In the genomic region with DNA sequence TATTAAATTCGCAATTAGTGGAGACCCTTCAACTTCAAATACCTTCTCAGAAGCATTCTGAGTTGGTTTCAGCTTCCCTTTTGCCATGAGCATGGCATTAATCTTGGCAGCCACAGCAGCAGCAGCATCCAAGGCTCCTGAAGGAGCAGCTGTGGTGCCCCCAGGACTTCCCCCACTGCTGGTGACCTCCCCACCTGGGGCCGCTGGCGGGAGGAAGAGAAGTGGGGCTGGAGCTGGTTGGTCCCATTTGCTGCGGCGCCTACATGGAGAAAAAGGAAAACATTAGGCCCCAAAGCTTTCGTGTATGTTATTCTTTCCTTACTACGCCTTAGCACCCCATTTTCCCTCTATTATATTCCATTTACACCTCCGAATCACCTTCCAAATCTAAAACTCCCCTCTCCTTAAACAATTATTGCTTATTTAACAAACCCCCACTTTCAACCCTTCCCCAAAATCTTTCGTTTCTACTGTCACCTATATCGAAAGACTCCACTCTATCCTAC, we compare ENCODE assay signal across 8 cellular contexts. TPM values are rescaled to one million over a fixed set of nuclear protein-coding genes. Genes with fewer than 3 reads are reported as not detected.
DNase-seq lines count a peak whose midpoint lies in the region; ATAC-seq and TF ChIP-seq lines count a peak whose summit lies in the region.

No MANE protein-coding gene starts in this region.

- TF ChIP-seq CTCF in upper lobe of left lung (IDR thresholded peaks at IDR 0.05): no peak

- peaks cover 42 to 54% (median 48%) of the 10 kb centered on the region in 4 donors for H3K4me1 ChIP-seq in upper lobe of left lung

- H3K27me3 Mint-ChIP-seq in T-helper 17 cell: no peaks in the 10 kb centered on the region

- H3K4me3 Mint-ChIP-seq in T-helper 17 cell: no peak overlapping the region

- H3K36me3 Mint-ChIP-seq in T-helper 17 cell (ENCODE audit: low read depth): no peaks in the 10 kb centered on the region

- ATAC-seq in upper lobe of left lung (ENCODE audit: low FRiP score in 2 of 2) (no peak), T-helper 17 cell (no peak), HG03175 (IDR thresholded peaks at IDR 0.05; ENCODE audit: unreplicated experiment) (no peak)

- H3K27ac ChIP-seq in adipose tissue (ENCODE audit: low read depth, low read length): peak overlapping the region; percentile 95
- H3K27ac ChIP-seq in upper lobe of left lung: peak overlapping the region; percentile 90 to 94 (median 92)

- WGBS in adipose tissue, 3 donors: 4 to 8% (median 8%) methylated on average over 10 of the region's 10 CpGs
- WGBS in upper lobe of left lung, 2 donors: 2 to 4% methylated on average over 10 of the region's 10 CpGs

- peak; percentile 57 for DNase-seq in activated CD8-positive, alpha-beta memory T cell treated with anti-CD3 and anti-CD28 coated beads, Interleukin-2, amount 50 U/mL, for 48 hours
- DNase-seq in activated CD8-positive, alpha-beta memory T cell treated with anti-CD3 and anti-CD28 coated beads for 24 hours: no peak
- peak; percentile 31 for DNase-seq in left kidney (ENCODE audit: low read depth, low spot score)
- peak in 1 of 2 donors; percentile 35 for DNase-seq in upper lobe of left lung
- no peak for DNase-seq in HuH-7 (ENCODE audit: low spot score)
- no peak for DNase-seq in T-helper 17 cell

- peaks cover 6 to 43% (median 35%) of the 10 kb centered on the region in 4 donors for H3K36me3 ChIP-seq in upper lobe of left lung

- no peak for TF ChIP-seq POLR2A in upper lobe of left lung (IDR thresholded peaks at IDR 0.05)

- no peaks in the 10 kb centered on the region for H3K9me3 ChIP-seq in upper lobe of left lung
- no peaks in the 10 kb centered on the region for H3K9me3 ChIP-seq in T-helper 17 cell (ENCODE audit: control insufficient read depth, low read length, poor library complexity, severe bottlenecking)

- no peak overlapping the region for H3K27ac Mint-ChIP-seq in T-helper 17 cell

- peak overlapping the region; percentile 50 to 89 (median 74) for H3K4me3 ChIP-seq in upper lobe of left lung

- H3K27me3 ChIP-seq in upper lobe of left lung: no peaks in the 10 kb centered on the region

- no peak for TF ChIP-seq EP300 in upper lobe of left lung (IDR thresholded peaks at IDR 0.05)

- peaks cover 16% of the 10 kb centered on the region for H3K4me1 Mint-ChIP-seq in T-helper 17 cell

RNA-seq across cellular contexts. Expression of gene KHDC4, which starts 0.6 kb away (rescaled TPM):
- polyA plus RNA-seq in adipose tissue: 10 to 100 TPM; 14.9 to 16.6 (median 15.2) TPM
- total RNA-seq in upper lobe of left lung (100 to 1,000 TPM in 1 of 6 donors, 10 to 100 TPM in 5; 30.4 to 105 (median 37.6) TPM), T-helper 17 cell (10 to 100 TPM; 59.9 to 63.1 TPM)

RNA-seq across cellular contexts. Expression of gene RXFP4, which starts 7.8 kb away (rescaled TPM):
- polyA plus RNA-seq in adipose tissue: under 1 TPM in 1 of 3 donors, not detected in 2; 0.07 TPM
- total RNA-seq in upper lobe of left lung: not detected
- total RNA-seq in T-helper 17 cell: not detected

RNA-seq across cellular contexts. Expression of gene RIT1, which starts 22.5 kb away (rescaled TPM):
- 10 to 100 TPM in 2 of 3 donors, 1 to 10 TPM in 1; 4.4 to 16.5 (median 13.8) TPM for polyA plus RNA-seq in adipose tissue
- total RNA-seq in upper lobe of left lung (10 to 100 TPM; 26.3 to 67.1 (median 45.1) TPM), T-helper 17 cell (10 to 100 TPM; 47.8 to 64.6 TPM)

RNA-seq across cellular contexts. Expression of gene ARHGEF2, which starts 44.7 kb away (rescaled TPM):
- 10 to 100 TPM; 10.0 to 67.3 (median 60.8) TPM for polyA plus RNA-seq in adipose tissue
- total RNA-seq in upper lobe of left lung: 100 to 1,000 TPM; 198 to 969 (median 229) TPM
- total RNA-seq in T-helper 17 cell: 100 to 1,000 TPM in 1 of 2 donors, 10 to 100 TPM in 1; 86.1 to 123 TPM

Comparison
In these comparisons a context has a peak if more than half of its experiments do, and no peak if none do; other contexts are left out.
1. DNase-seq: peak in activated CD8-positive, alpha-beta memory T cell treated with anti-CD3 and anti-CD28 coated beads, Interleukin-2, amount 50 U/mL, for 48 hours (single experiment) and left kidney (single experiment); none in activated CD8-positive, alpha-beta memory T cell treated with anti-CD3 and anti-CD28 coated beads for 24 hours (single experiment), HuH-7 (single experiment) and T-helper 17 cell (0 of 3).